In the genomic region with DNA sequence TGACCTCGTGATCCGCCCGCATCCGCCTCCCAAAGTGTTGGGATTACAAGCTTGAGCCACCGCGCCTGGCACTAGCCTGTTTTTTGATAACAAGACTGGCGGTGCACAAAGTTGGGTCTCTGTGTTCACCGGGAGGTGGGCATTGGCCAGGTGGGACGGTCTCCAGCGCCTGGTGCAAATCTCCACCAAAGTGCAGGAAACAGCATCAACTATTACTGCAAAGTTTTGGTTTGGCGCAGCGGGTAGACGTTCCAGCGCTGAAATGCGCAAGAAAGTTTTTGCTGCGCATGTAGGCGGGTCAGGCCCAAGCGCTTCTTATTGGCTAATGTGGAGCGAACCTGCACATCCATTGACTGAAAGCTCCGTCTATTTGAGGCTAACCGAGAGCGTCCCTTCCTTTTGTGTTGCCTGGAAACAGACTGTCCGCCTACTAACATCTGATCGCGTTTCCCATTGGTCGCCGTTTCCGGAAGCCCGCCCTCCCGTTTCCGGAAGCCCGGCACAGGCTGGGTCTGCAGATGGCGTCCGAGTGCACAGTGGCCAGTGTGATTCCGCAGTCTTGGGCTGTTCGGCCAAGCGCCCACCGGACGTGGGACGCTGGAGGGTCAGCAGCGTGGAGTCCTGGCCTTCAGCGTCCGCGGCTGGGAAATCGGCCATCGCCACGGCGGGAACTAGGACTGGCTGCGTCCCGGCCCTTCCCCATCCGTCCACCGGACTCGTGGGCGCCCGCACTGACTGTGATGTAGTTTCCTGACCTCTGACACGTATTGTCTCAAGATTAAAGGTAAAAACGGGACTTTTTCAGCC, we compare ENCODE assay signal across 1 cellular context.
A peak's percentile ranks its signal among the peaks of the same experiment; 100 is the strongest.
TF ChIP-seq lines count a peak whose summit lies in the region.

No MANE protein-coding gene starts in this region.

TF ChIP-seq in HepG2, 621 proteins besides CTCF, POLR2A, EP300 and RAD21 (continued from another document and continues in another):
- TF ChIP-seq, protein P1, sequence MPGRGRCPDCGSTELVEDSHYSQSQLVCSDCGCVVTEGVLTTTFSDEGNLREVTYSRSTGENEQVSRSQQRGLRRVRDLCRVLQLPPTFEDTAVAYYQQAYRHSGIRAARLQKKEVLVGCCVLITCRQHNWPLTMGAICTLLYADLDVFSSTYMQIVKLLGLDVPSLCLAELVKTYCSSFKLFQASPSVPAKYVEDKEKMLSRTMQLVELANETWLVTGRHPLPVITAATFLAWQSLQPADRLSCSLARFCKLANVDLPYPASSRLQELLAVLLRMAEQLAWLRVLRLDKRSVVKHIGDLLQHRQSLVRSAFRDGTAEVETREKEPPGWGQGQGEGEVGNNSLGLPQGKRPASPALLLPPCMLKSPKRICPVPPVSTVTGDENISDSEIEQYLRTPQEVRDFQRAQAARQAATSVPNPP (CRISPR knock-in tag; IDR thresholded peaks at IDR 0.05), result 0 out of 2 replicates have a peak, but pooled peaks have one; percentile 57
- no peak for TF ChIP-seq ZNF577 (CRISPR knock-in tag; IDR thresholded peaks at IDR 0.05; ENCODE audit: borderline replicate concordance, low read depth)
- TF ChIP-seq ZZZ3 (CRISPR knock-in tag; IDR thresholded peaks at IDR 0.05; ENCODE audit: borderline replicate concordance), result peak; percentile 27; the same call in 1 of the 2 replicates
- no peak for TF ChIP-seq SNAI1 (CRISPR knock-in tag; IDR thresholded peaks at IDR 0.05; ENCODE audit: borderline replicate concordance)
- TF ChIP-seq CHD2 (IDR thresholded peaks at IDR 0.05; ENCODE audit: low read depth, low read length), result no peak; the same call in 1 of the 2 replicates
- 0 out of 2 replicates have a peak, but pooled peaks have one; percentile 34 for TF ChIP-seq HOXA5 (CRISPR knock-in tag; IDR thresholded peaks at IDR 0.05)
- peak; percentile 79 for TF ChIP-seq HOXA3 (CRISPR knock-in tag; IDR thresholded peaks at IDR 0.05)
- no peak for TF ChIP-seq ZNF558 (CRISPR knock-in tag; IDR thresholded peaks at IDR 0.05; ENCODE audit: borderline replicate concordance)
- no peak for TF ChIP-seq ZSCAN29 (CRISPR knock-in tag; conservative IDR thresholded peaks at IDR 0.05)
- no peak for TF ChIP-seq ZNF224 (CRISPR knock-in tag; IDR thresholded peaks at IDR 0.05)
- TF ChIP-seq, protein P2, sequence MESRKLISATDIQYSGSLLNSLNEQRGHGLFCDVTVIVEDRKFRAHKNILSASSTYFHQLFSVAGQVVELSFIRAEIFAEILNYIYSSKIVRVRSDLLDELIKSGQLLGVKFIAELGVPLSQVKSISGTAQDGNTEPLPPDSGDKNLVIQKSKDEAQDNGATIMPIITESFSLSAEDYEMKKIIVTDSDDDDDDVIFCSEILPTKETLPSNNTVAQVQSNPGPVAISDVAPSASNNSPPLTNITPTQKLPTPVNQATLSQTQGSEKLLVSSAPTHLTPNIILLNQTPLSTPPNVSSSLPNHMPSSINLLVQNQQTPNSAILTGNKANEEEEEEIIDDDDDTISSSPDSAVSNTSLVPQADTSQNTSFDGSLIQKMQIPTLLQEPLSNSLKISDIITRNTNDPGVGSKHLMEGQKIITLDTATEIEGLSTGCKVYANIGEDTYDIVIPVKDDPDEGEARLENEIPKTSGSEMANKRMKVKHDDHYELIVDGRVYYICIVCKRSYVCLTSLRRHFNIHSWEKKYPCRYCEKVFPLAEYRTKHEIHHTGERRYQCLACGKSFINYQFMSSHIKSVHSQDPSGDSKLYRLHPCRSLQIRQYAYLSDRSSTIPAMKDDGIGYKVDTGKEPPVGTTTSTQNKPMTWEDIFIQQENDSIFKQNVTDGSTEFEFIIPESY (CRISPR knock-in tag; IDR thresholded peaks at IDR 0.05), result no peak
- TF ChIP-seq POLR2G (IDR thresholded peaks at IDR 0.05; ENCODE audit: low read depth, low read length), result peak; percentile 82
- 0 out of 2 replicates have a peak, but pooled peaks have one; percentile 29 for TF ChIP-seq NCOA2 (CRISPR knock-in tag; IDR thresholded peaks at IDR 0.05)
- TF ChIP-seq ZNF33A (CRISPR knock-in tag; IDR thresholded peaks at IDR 0.05; ENCODE audit: borderline replicate concordance), result no peak
- TF ChIP-seq, protein P3, sequence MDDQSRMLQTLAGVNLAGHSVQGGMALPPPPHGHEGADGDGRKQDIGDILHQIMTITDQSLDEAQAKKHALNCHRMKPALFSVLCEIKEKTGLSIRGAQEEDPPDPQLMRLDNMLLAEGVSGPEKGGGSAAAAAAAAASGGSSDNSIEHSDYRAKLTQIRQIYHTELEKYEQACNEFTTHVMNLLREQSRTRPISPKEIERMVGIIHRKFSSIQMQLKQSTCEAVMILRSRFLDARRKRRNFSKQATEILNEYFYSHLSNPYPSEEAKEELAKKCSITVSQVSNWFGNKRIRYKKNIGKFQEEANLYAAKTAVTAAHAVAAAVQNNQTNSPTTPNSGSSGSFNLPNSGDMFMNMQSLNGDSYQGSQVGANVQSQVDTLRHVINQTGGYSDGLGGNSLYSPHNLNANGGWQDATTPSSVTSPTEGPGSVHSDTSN (CRISPR knock-in tag; IDR thresholded peaks at IDR 0.05; ENCODE audit: borderline replicate concordance), result no peak; the same call in 1 of the 2 replicates
- TF ChIP-seq ZNF329 (CRISPR knock-in tag; IDR thresholded peaks at IDR 0.05; ENCODE audit: low read depth), result 0 out of 2 replicates have a peak, but pooled peaks have one; percentile 58
- peak; percentile 84; the same call in 1 of the 2 replicates for TF ChIP-seq THAP9 (CRISPR knock-in tag; IDR thresholded peaks at IDR 0.05; ENCODE audit: borderline replicate concordance)
- TF ChIP-seq SMAD1 (CRISPR knock-in tag; IDR thresholded peaks at IDR 0.05; ENCODE audit: borderline replicate concordance, low read depth), result no peak
- no peak for TF ChIP-seq ZNF3 (CRISPR knock-in tag; IDR thresholded peaks at IDR 0.05)
- TF ChIP-seq KDM2A (CRISPR knock-in tag; IDR thresholded peaks at IDR 0.05; ENCODE audit: borderline replicate concordance, low read depth), result peak; percentile 79
- peak; percentile 60; the same call in 1 of the 2 replicates for TF ChIP-seq ARNTL (CRISPR knock-in tag; IDR thresholded peaks at IDR 0.05)
- 0 out of 2 replicates have a peak, but pooled peaks have one; percentile 19 for TF ChIP-seq JUN (CRISPR knock-in tag; IDR thresholded peaks at IDR 0.05)
- TF ChIP-seq ONECUT2 (CRISPR knock-in tag; IDR thresholded peaks at IDR 0.05), result no peak
- TF ChIP-seq, protein P4, sequence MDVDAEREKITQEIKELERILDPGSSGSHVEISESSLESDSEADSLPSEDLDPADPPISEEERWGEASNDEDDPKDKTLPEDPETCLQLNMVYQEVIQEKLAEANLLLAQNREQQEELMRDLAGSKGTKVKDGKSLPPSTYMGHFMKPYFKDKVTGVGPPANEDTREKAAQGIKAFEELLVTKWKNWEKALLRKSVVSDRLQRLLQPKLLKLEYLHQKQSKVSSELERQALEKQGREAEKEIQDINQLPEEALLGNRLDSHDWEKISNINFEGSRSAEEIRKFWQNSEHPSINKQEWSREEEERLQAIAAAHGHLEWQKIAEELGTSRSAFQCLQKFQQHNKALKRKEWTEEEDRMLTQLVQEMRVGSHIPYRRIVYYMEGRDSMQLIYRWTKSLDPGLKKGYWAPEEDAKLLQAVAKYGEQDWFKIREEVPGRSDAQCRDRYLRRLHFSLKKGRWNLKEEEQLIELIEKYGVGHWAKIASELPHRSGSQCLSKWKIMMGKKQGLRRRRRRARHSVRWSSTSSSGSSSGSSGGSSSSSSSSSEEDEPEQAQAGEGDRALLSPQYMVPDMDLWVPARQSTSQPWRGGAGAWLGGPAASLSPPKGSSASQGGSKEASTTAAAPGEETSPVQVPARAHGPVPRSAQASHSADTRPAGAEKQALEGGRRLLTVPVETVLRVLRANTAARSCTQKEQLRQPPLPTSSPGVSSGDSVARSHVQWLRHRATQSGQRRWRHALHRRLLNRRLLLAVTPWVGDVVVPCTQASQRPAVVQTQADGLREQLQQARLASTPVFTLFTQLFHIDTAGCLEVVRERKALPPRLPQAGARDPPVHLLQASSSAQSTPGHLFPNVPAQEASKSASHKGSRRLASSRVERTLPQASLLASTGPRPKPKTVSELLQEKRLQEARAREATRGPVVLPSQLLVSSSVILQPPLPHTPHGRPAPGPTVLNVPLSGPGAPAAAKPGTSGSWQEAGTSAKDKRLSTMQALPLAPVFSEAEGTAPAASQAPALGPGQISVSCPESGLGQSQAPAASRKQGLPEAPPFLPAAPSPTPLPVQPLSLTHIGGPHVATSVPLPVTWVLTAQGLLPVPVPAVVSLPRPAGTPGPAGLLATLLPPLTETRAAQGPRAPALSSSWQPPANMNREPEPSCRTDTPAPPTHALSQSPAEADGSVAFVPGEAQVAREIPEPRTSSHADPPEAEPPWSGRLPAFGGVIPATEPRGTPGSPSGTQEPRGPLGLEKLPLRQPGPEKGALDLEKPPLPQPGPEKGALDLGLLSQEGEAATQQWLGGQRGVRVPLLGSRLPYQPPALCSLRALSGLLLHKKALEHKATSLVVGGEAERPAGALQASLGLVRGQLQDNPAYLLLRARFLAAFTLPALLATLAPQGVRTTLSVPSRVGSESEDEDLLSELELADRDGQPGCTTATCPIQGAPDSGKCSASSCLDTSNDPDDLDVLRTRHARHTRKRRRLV (CRISPR knock-in tag; IDR thresholded peaks at IDR 0.05), result 0 out of 2 replicates have a peak, but pooled peaks have one; percentile 40
- peak; percentile 77; the same call in 1 of the 2 replicates for TF ChIP-seq ZFP91 (CRISPR knock-in tag; IDR thresholded peaks at IDR 0.05; ENCODE audit: borderline replicate concordance)
- no peak for TF ChIP-seq HNF1B (CRISPR knock-in tag; IDR thresholded peaks at IDR 0.05)
- no peak for TF ChIP-seq ZNF784 (CRISPR knock-in tag; IDR thresholded peaks at IDR 0.05; ENCODE audit: borderline replicate concordance)
- TF ChIP-seq ZNF713 (CRISPR knock-in tag; IDR thresholded peaks at IDR 0.05), result no peak
- no peak for TF ChIP-seq SCMH1 (CRISPR knock-in tag; IDR thresholded peaks at IDR 0.05; ENCODE audit: borderline replicate concordance)
- TF ChIP-seq NFKBIZ (CRISPR knock-in tag; IDR thresholded peaks at IDR 0.05), result no peak
- TF ChIP-seq ZFY (CRISPR knock-in tag; IDR thresholded peaks at IDR 0.05), result peak; percentile 77
- TF ChIP-seq ZNF619 (CRISPR knock-in tag; IDR thresholded peaks at IDR 0.05), result no peak
- no peak for TF ChIP-seq MZF1 (CRISPR knock-in tag; IDR thresholded peaks at IDR 0.05; ENCODE audit: borderline replicate concordance)
- TF ChIP-seq ZNF746 (CRISPR knock-in tag; IDR thresholded peaks at IDR 0.05), result no peak
- no peak for TF ChIP-seq TBL1XR1 (IDR thresholded peaks at IDR 0.05; ENCODE audit: borderline replicate concordance, low read length, partially characterized antibody)
